Comparison of ENCODE assay signal across 16 cellular contexts in the genomic region with DNA sequence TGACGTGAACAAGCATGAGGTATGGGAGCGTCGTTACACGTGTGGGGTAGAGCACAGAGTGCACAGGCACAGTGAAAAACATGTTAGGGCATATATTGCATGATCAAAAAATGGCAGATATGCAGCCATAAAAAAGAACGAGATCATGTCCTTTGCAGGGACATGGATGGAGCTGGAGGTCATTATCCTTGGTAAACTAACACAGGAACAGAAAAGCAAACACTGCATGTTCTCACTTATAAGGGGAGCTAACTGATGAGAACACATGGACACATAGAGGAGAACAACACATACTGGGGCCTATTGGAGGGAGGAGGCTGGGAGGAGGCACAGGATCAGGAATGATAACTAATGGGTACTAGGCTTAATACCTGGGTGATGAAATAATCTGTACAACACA.
"Had no signal": no experiment of that assay in that cellular context is flagged by ENCODE, and none has a peak within 500 bp of the region (broad histone marks: within the 10 kb centered on the region; RNA-seq: fewer than 3 reads in every experiment).

No MANE protein-coding gene starts in this region.

- ATAC-seq: esophagus mucosa, pancreas had no signal

- H3K4me1 ChIP-seq: pancreas, uterus had no signal

- DNase-seq: effector memory CD4-positive, alpha-beta T cell; immature natural killer cell; left ventricle myocardium superior; mesendoderm; naive B cell; occipital lobe; pancreas; small intestine; stimulated activated CD4-positive, alpha-beta T cell treated with anti-CD3 and anti-CD28 coated beads, Interleukin-12 subunit alpha, Interleukin-12 subunit beta, amount 100 ng/mL, for 4 hours; stimulated activated naive CD4-positive, alpha-beta T cell; stomach; substantia nigra; transverse colon; uterus had no signal

- H3K4me3 ChIP-seq: pancreas, stomach, thoracic aorta, transverse colon, uterus had no signal

- H3K27me3 ChIP-seq: pancreas, stomach, transverse colon, uterus had no signal

- H3K27ac ChIP-seq: pancreas, thoracic aorta had no signal

- H3K9me3 ChIP-seq: pancreas, stomach, thoracic aorta, transverse colon, uterus had no signal

- H3K36me3 ChIP-seq: pancreas, thoracic aorta, transverse colon, uterus had no signal
